ENCODE assay signal across 21 cellular contexts in the genomic region with DNA sequence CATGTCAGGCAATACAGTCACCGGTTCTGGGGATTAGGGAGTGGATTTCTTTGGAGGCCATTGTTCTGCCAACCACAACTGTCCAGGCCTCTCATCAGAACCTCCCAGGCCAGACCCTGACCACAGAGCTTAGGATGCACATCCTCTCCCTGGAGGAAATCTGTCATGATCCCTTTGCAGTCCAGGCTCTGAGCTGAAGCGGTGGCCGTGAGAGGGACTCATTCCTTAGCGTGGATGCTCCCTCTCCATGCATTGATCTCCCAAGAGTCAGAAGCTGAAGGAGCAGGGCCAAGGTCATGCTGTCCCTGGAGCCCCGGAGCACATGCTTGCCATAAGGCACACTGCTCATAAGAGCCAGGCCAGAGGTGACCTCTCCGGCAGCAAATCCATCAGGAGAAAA.
DNase-seq lines count a peak whose midpoint lies in the region; ATAC-seq and TF ChIP-seq lines count a peak whose summit lies in the region.
"Had no signal": no experiment of that assay in that cellular context is flagged by ENCODE, and none has a peak within 500 bp of the region (broad histone marks: within the 10 kb centered on the region; RNA-seq: fewer than 3 reads in every experiment).

No MANE protein-coding gene starts in this region.

- H3K27me3 ChIP-seq in left ventricle myocardium inferior (ENCODE audit: low read depth): no peaks in the 10 kb centered on the region
- H3K27me3 ChIP-seq in gastroesophageal sphincter: no peaks in the 10 kb centered on the region
- H3K27me3 ChIP-seq in sigmoid colon: no peaks in the 10 kb centered on the region
- peaks cover 6% of the 10 kb centered on the region for H3K27me3 ChIP-seq in upper lobe of right lung
- H3K27me3 ChIP-seq: BE2C, MG63 had no signal

- TF ChIP-seq CTCF in left ventricle myocardium inferior (IDR thresholded peaks at IDR 0.05; ENCODE audit: borderline replicate concordance) (no peak), nephron progenitor cell (IDR thresholded peaks at IDR 0.05) (no peak), gastroesophageal sphincter (IDR thresholded peaks at IDR 0.05) (no peak), sigmoid colon (IDR thresholded peaks at IDR 0.05) (no peak), upper lobe of right lung (IDR thresholded peaks at IDR 0.05) (no peak)

- no peak overlapping the region for H3K27ac ChIP-seq in left ventricle myocardium inferior (replicated peaks)
- no peak overlapping the region for H3K27ac ChIP-seq in gastroesophageal sphincter
- no peak overlapping the region for H3K27ac ChIP-seq in sigmoid colon
- no peak overlapping the region for H3K27ac ChIP-seq in upper lobe of right lung

- TF ChIP-seq EP300 in gastroesophageal sphincter (IDR thresholded peaks at IDR 0.05) (no peak), sigmoid colon (IDR thresholded peaks at IDR 0.05) (no peak)

- ATAC-seq in Right ventricle myocardium superior (ENCODE audit: poor library complexity) (peak; percentile 31), gastroesophageal sphincter (no peak), upper lobe of right lung (no peak)

- no peaks in the 10 kb centered on the region for H3K4me1 Mint-ChIP-seq in nephron progenitor cell

- WGBS in gastroesophageal sphincter (ENCODE audit: low coverage in 1 of 2), 2 donors: 94 to 100% methylated on average over 1 to 2 of the region's 6 CpGs
- WGBS in sigmoid colon, 2 donors: 90 to 91% methylated on average over 6 of the region's 6 CpGs

- no peak for DNase-seq in Right ventricle myocardium superior
- no peak for DNase-seq in left ventricle myocardium inferior
- DNase-seq in foreskin melanocyte: peak; percentile 46
- no peak for DNase-seq in nephron progenitor cell
- no peak for DNase-seq in GF-D8 (lab: John Stamatoyannopoulos, UW)
- no peak for DNase-seq in sigmoid colon
- no peak for DNase-seq in upper lobe of right lung
- DNase-seq: 8988T, ACHN, BE2C, Calu3, DMS79 treated with DMSO at 0.1 percent for 48 hours, GOT3, HCEC 1CT, KG1, NCI-H2029, NCI-H524 treated with DMSO at 0.1 percent for 48 hours, NCI-H774 had no signal

- TF ChIP-seq POLR2A in gastroesophageal sphincter (IDR thresholded peaks at IDR 0.05): no peak
- TF ChIP-seq POLR2A in sigmoid colon (IDR thresholded peaks at IDR 0.05): no peak

- no peaks in the 10 kb centered on the region for H3K36me3 Mint-ChIP-seq in nephron progenitor cell (ENCODE audit: low read depth)
- H3K36me3 Mint-ChIP-seq: CD14-positive monocyte had no signal

- H3K4me1 ChIP-seq in left ventricle myocardium inferior (peaks cover 14% of the 10 kb centered on the region), gastroesophageal sphincter (no peaks in the 10 kb centered on the region), sigmoid colon (peaks cover 0 to 6% (median 0%) of the 10 kb centered on the region in 4 donors), upper lobe of right lung (no peaks in the 10 kb centered on the region)
- H3K4me1 ChIP-seq: BE2C had no signal

- H3K4me3 ChIP-seq in left ventricle myocardium inferior: no peak overlapping the region
- no peak overlapping the region for H3K4me3 ChIP-seq in gastroesophageal sphincter
- no peak overlapping the region for H3K4me3 ChIP-seq in sigmoid colon
- no peak overlapping the region for H3K4me3 ChIP-seq in upper lobe of right lung
- H3K4me3 ChIP-seq: MG63 had no signal

- H3K4me3 Mint-ChIP-seq in nephron progenitor cell: no peak overlapping the region
- H3K4me3 Mint-ChIP-seq: CD14-positive monocyte had no signal

- H3K9me3 ChIP-seq in left ventricle myocardium inferior (replicated peaks): no peaks in the 10 kb centered on the region
- no peaks in the 10 kb centered on the region for H3K9me3 ChIP-seq in gastroesophageal sphincter
- no peaks in the 10 kb centered on the region for H3K9me3 ChIP-seq in sigmoid colon
- H3K9me3 ChIP-seq in upper lobe of right lung: no peaks in the 10 kb centered on the region
- H3K9me3 ChIP-seq: BE2C, MG63 had no signal

- no peaks in the 10 kb centered on the region for H3K9me3 Mint-ChIP-seq in nephron progenitor cell

- intact Hi-C loops in Right ventricle myocardium superior (cut with DNase I) (no loop called here), left ventricle myocardium inferior (cut with micrococcal nuclease) (no loop called here), sigmoid colon (cut with DNase I) (no loop called here), upper lobe of right lung (cut with DNase I) (no loop called here)

- H3K36me3 ChIP-seq in left ventricle myocardium inferior: no peaks in the 10 kb centered on the region
- H3K36me3 ChIP-seq in gastroesophageal sphincter: no peaks in the 10 kb centered on the region
- no peaks in the 10 kb centered on the region for H3K36me3 ChIP-seq in sigmoid colon
- no peaks in the 10 kb centered on the region for H3K36me3 ChIP-seq in upper lobe of right lung
- H3K36me3 ChIP-seq: BE2C, MG63 had no signal

- peak overlapping the region; percentile 60 for H3K27ac Mint-ChIP-seq in nephron progenitor cell

- peaks cover 28% of the 10 kb centered on the region for H3K27me3 Mint-ChIP-seq in nephron progenitor cell (ENCODE audit: low read depth, poor library complexity)
